11 cellular contexts compared by ENCODE assay signal in the genomic region with DNA sequence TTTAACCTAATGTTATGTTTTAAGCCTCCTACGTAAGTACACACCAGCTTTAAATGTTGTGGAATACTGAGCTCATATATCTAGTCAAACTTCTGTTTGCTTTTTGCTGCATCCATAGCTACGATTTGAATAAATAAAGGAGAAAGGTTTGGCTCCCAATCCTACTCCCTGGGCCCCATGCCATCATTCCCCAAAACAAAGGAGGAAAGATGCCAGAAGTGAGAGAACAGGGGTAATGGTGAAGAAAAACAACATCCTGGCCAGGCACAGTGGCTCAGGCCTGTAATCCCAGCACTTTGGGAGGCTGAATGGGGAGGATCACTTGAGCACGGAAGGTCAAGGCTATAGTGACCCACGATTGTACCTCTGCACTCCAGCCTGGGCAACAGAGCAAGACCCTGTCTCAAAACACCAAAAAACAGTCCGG. TPM values are rescaled to one million over a fixed set of nuclear protein-coding genes. Genes with fewer than 3 reads are reported as not detected.
A peak's percentile ranks its signal among the peaks of the same experiment; 100 is the strongest.
DNase-seq lines count a peak whose midpoint lies in the region; ATAC-seq and TF ChIP-seq lines count a peak whose summit lies in the region.
"Had no signal": no experiment of that assay in that cellular context is flagged by ENCODE, and none has a peak within 500 bp of the region (broad histone marks: within the 10 kb centered on the region; RNA-seq: fewer than 3 reads in every experiment).

No MANE protein-coding gene starts in this region.

- peaks cover 43% of the 10 kb centered on the region for H3K4me1 Mint-ChIP-seq in nephron
- peaks cover 2 to 23% (median 9%) of the 10 kb centered on the region in 4 donors for H3K4me1 Mint-ChIP-seq in naive thymus-derived CD8-positive, alpha-beta T cell
- peaks cover 11% of the 10 kb centered on the region for H3K4me1 Mint-ChIP-seq in activated T-cell treated with anti-CD3 and anti-CD28 coated beads, Interleukin-2, amount 50 U/mL, for 24 hours (ENCODE audit: low read depth)
- H3K4me1 Mint-ChIP-seq: activated T-helper 17 cell treated with anti-CD3 and anti-CD28 coated beads, Interleukin-2, amount 50 U/mL, for 72 hours had no signal

- H3K27me3 ChIP-seq in ACC112 (ENCODE audit: insufficient read depth, low read length): no peaks in the 10 kb centered on the region
- peaks cover 21% of the 10 kb centered on the region for H3K27me3 ChIP-seq in OCI-LY3 (ENCODE audit: low read depth, low read length)
- H3K27me3 ChIP-seq in esophagus muscularis mucosa: no peaks in the 10 kb centered on the region

- no peaks in the 10 kb centered on the region for H3K79me2 ChIP-seq in ACC112 (ENCODE audit: control insufficient read depth, insufficient read depth, low read length, unreplicated experiment)
- H3K79me2 ChIP-seq in OCI-LY3 (ENCODE audit: low read length): no peaks in the 10 kb centered on the region

- H3K9me3 ChIP-seq in OCI-LY3 (ENCODE audit: insufficient read depth, low read length) (no peaks in the 10 kb centered on the region), esophagus muscularis mucosa (no peaks in the 10 kb centered on the region)

- POLR2A ChIA-PET in naive thymus-derived CD8-positive, alpha-beta T cell (lab: Charles Lee): interaction anchor here (1.4 kb wide), 1 partner anchor 10 kb away, joined by 3 read pairs; no protein-coding TSS in a partner anchor

- peaks cover 9% of the 10 kb centered on the region for H3K27me3 Mint-ChIP-seq in nephron (ENCODE audit: low read depth)
- peaks cover 11 to 36% (median 32%) of the 10 kb centered on the region in 5 donors for H3K27me3 Mint-ChIP-seq in naive thymus-derived CD8-positive, alpha-beta T cell
- peaks cover 37% of the 10 kb centered on the region for H3K27me3 Mint-ChIP-seq in activated T-cell treated with anti-CD3 and anti-CD28 coated beads, Interleukin-2, amount 50 U/mL, for 24 hours

- H3K4me1 ChIP-seq in ACC112 (ENCODE audit: control insufficient read depth, insufficient read depth, low read length, unreplicated experiment) (peaks cover 32% of the 10 kb centered on the region), OCI-LY3 (ENCODE audit: low read length) (peaks cover 20% of the 10 kb centered on the region), esophagus muscularis mucosa (peaks cover 39 to 68% (median 53%) of the 10 kb centered on the region in 4 donors)

- no peak for TF ChIP-seq CTCF in OCI-LY3 (IDR thresholded peaks at IDR 0.05; ENCODE audit: low read depth, low read length)
- no peak for TF ChIP-seq CTCF in esophagus muscularis mucosa (IDR thresholded peaks at IDR 0.05)
- no peak for TF ChIP-seq CTCF in nephron (IDR thresholded peaks at IDR 0.05; ENCODE audit: unreplicated experiment in 3 of 3)

- 41% methylated on average over 4 of the region's 5 CpGs for WGBS in esophagus muscularis mucosa

- intact Hi-C loops in esophagus muscularis mucosa (cut with DNase I): no loop called here

- no peaks in the 10 kb centered on the region for H3K9me3 Mint-ChIP-seq in nephron
- no peaks in the 10 kb centered on the region for H3K9me3 Mint-ChIP-seq in naive thymus-derived CD8-positive, alpha-beta T cell
- H3K9me3 Mint-ChIP-seq in activated T-cell treated with anti-CD3 and anti-CD28 coated beads, Interleukin-2, amount 50 U/mL, for 24 hours: no peaks in the 10 kb centered on the region
- H3K9me3 Mint-ChIP-seq: activated T-helper 17 cell treated with anti-CD3 and anti-CD28 coated beads, Interleukin-2, amount 50 U/mL, for 72 hours had no signal

- no peaks in the 10 kb centered on the region for H4K20me1 ChIP-seq in OCI-LY3 (ENCODE audit: insufficient read depth, low read length)

- H2AFZ ChIP-seq in ACC112 (ENCODE audit: low read length, unreplicated experiment): peak overlapping the region; percentile 79
- no peak overlapping the region for H2AFZ ChIP-seq in OCI-LY3 (ENCODE audit: low read depth, low read length)

- TF ChIP-seq POLR2A in esophagus muscularis mucosa (IDR thresholded peaks at IDR 0.05; ENCODE audit: low read depth): no peak

- H3K4me3 ChIP-seq in ACC112 (ENCODE audit: low read depth, low read length): peak overlapping the region; percentile 89
- H3K4me3 ChIP-seq in OCI-LY3 (ENCODE audit: low read length): peak overlapping the region; percentile 82; the same call in 1 of the 2 replicates
- peak overlapping the region in 3 of 4 donors; percentile 46 to 56 (median 50) for H3K4me3 ChIP-seq in esophagus muscularis mucosa

- DNase-seq in esophagus muscularis mucosa (ENCODE audit: extremely low spot score) (no peak), MV-4-11 (lab: John Stamatoyannopoulos, UW) (no peak)
- no peak for DNase-seq in naive thymus-derived CD8-positive, alpha-beta T cell
- no peak for DNase-seq in activated T-cell treated with anti-CD3 and anti-CD28 coated beads, Interleukin-2, amount 50 U/mL, for 24 hours

- ATAC-seq in HG02763 (IDR thresholded peaks at IDR 0.05; ENCODE audit: unreplicated experiment): no peak
- ATAC-seq in naive thymus-derived CD8-positive, alpha-beta T cell: no peak

- H3K27ac Mint-ChIP-seq in nephron: peak overlapping the region; percentile 83 to 99 (median 97)
- no peak overlapping the region for H3K27ac Mint-ChIP-seq in naive thymus-derived CD8-positive, alpha-beta T cell
- no peak overlapping the region for H3K27ac Mint-ChIP-seq in activated T-cell treated with anti-CD3 and anti-CD28 coated beads, Interleukin-2, amount 50 U/mL, for 24 hours
- H3K27ac Mint-ChIP-seq: activated T-helper 17 cell treated with anti-CD3 and anti-CD28 coated beads, Interleukin-2, amount 50 U/mL, for 72 hours had no signal

- TF ChIP-seq EP300 in esophagus muscularis mucosa (IDR thresholded peaks at IDR 0.05): no peak

- H3K36me3 ChIP-seq in ACC112 (ENCODE audit: insufficient read depth, low read length) (no peaks in the 10 kb centered on the region), OCI-LY3 (replicated peaks; ENCODE audit: low read depth, low read length) (no peaks in the 10 kb centered on the region), esophagus muscularis mucosa (no peaks in the 10 kb centered on the region)

- peak overlapping the region; percentile 86 for H3K4me2 ChIP-seq in OCI-LY3 (ENCODE audit: low read length)

- H3K4me3 Mint-ChIP-seq in nephron: peak overlapping the region in 1 of 3 experiments; percentile 56
- peak overlapping the region in 4 of 10 donors; percentile 76 to 83 (median 80) for H3K4me3 Mint-ChIP-seq in naive thymus-derived CD8-positive, alpha-beta T cell
- no peak overlapping the region for H3K4me3 Mint-ChIP-seq in activated T-cell treated with anti-CD3 and anti-CD28 coated beads, Interleukin-2, amount 50 U/mL, for 24 hours

- H3K9ac ChIP-seq in OCI-LY3 (ENCODE audit: low read length): no peak overlapping the region

- H3K36me3 Mint-ChIP-seq in nephron (ENCODE audit: low read depth): no peaks in the 10 kb centered on the region
- peaks cover 0 to 2% (median 0%) of the 10 kb centered on the region in 3 donors for H3K36me3 Mint-ChIP-seq in naive thymus-derived CD8-positive, alpha-beta T cell
- no peaks in the 10 kb centered on the region for H3K36me3 Mint-ChIP-seq in activated T-cell treated with anti-CD3 and anti-CD28 coated beads, Interleukin-2, amount 50 U/mL, for 24 hours (ENCODE audit: low read depth)

- H3K27ac ChIP-seq in ACC112 (ENCODE audit: low read depth, low read length) (peak overlapping the region; percentile 87), OCI-LY3 (ENCODE audit: low read length) (no peak overlapping the region), esophagus muscularis mucosa (replicated peaks in 1 of 4) (peak overlapping the region; percentile 92 to 94 (median 94))

RNA-seq across cellular contexts. Expression of gene SCGB1A1, which starts 26.5 kb away (rescaled TPM):
- 1 to 10 TPM in 1 of 4 donors, not detected in 3; 3.0 TPM for total RNA-seq in esophagus muscularis mucosa
- not detected for total RNA-seq in naive thymus-derived CD8-positive, alpha-beta T cell
- polyA plus RNA-seq in naive thymus-derived CD8-positive, alpha-beta T cell: not detected
- total RNA-seq: activated T-helper 17 cell treated with anti-CD3 and anti-CD28 coated beads, Interleukin-2, amount 50 U/mL, for 72 hours; epithelial cell of proximal tubule had no signal
- polyA plus RNA-seq: urinary bladder had no signal

Comparison
In these comparisons a context has a peak if more than half of its experiments do, and no peak if none do; other contexts are left out.
1. H3K27ac Mint-ChIP-seq: peak in nephron (3 of 3); none in naive thymus-derived CD8-positive, alpha-beta T cell (0 of 10) and activated T-cell treated with anti-CD3 and anti-CD28 coated beads, Interleukin-2, amount 50 U/mL, for 24 hours (single experiment).
2. Peak in every context shown above with its lines, with median percentiles within 50 percentile points of each other: H3K4me3 ChIP-seq.